In the genomic region with DNA sequence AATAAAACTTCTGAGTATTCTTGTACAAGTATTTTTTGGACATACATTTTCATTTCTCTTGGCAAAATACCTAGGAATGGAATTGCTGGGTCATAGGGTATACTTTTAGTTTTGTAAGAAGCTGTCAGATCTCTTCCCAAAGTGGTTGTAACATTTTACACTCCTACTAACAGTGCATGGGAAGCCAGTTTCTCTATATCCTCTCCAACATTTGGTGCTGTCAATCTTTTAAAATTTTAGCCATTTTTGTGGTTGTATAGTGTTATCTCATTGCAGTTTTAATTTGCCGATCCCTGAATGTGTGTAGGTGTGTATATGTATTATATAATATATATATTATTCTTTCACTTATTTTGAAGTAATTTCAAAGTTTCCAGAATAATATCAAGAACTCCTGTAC, we compare ENCODE assay signal across 7 cellular contexts.
"Had no signal": no experiment of that assay in that cellular context is flagged by ENCODE, and none has a peak within 500 bp of the region (broad histone marks: within the 10 kb centered on the region; RNA-seq: fewer than 3 reads in every experiment).

No MANE protein-coding gene starts in this region.

- H3K9me3 Mint-ChIP-seq: IgD-negative memory B cell had no signal

- H3K4me3 ChIP-seq: K562 had no signal

- H3K27ac ChIP-seq: HL-60 had no signal

- ATAC-seq: HepG2, K562 had no signal

- H3K4me1 Mint-ChIP-seq: IgD-negative memory B cell had no signal

- H3K4me3 Mint-ChIP-seq: IgD-negative memory B cell had no signal

- DNase-seq: KBM-7, KG1 had no signal

- H3K27ac Mint-ChIP-seq: IgD-negative memory B cell had no signal

- H3K36me3 Mint-ChIP-seq: IgD-negative memory B cell had no signal

- FAIRE-seq: HepG2, HTR-8/SVneo, K562 had no signal
